8 cellular contexts compared by ENCODE assay signal in genomic region chr7:1532456-1533254, GRCh38. TPM values are rescaled to one million over a fixed set of nuclear protein-coding genes. Genes with fewer than 3 reads are reported as not detected.
DNase-seq lines count a peak whose midpoint lies in the region; TF ChIP-seq lines count a peak whose summit lies in the region.

No MANE protein-coding gene starts in this region.

- H3K27ac Mint-ChIP-seq in HFFc6, result peak overlapping the region; percentile 97

- peaks cover 20% of the 10 kb centered on the region for H3K79me2 ChIP-seq in ACC112 (ENCODE audit: control insufficient read depth, insufficient read depth, low read length, unreplicated experiment)

- H3K27me3 ChIP-seq in ACC112 (ENCODE audit: insufficient read depth, low read length), result no peaks in the 10 kb centered on the region

- H3K9me3 Mint-ChIP-seq in HFFc6, result no peaks in the 10 kb centered on the region

- DNase-seq in HFFc6, result peak; percentile 89
- peak; percentile 58 for DNase-seq in T1000 (lab: John Stamatoyannopoulos, UW)
- DNase-seq in brain pericyte (ENCODE audit: low read depth, low spot score), result peak; percentile 65
- peak; percentile 82 for DNase-seq in islet precursor cell
- DNase-seq in stimulated activated CD4-positive, alpha-beta T cell treated with anti-CD3 and anti-CD28 coated beads, Interleukin-12 subunit alpha, Interleukin-12 subunit beta, amount 100 ng/mL, for 24 hours (ENCODE audit: low read depth in 2 of 2), result peak; percentile 30 to 54
- DNase-seq in NCI-H2171 (lab: John Stamatoyannopoulos, UW), result no peak
- DNase-seq in NCI-H128 (lab: John Stamatoyannopoulos, UW; ENCODE audit: unreplicated experiment), result no peak

- peaks cover 43% of the 10 kb centered on the region for H3K4me1 Mint-ChIP-seq in HFFc6 (ENCODE audit: low read depth)

- peak overlapping the region; percentile 75 for H3K4me3 ChIP-seq in ACC112 (ENCODE audit: low read depth, low read length)

- peaks cover 42% of the 10 kb centered on the region for H3K4me1 ChIP-seq in ACC112 (ENCODE audit: control insufficient read depth, insufficient read depth, low read length, unreplicated experiment)

- H3K4me3 Mint-ChIP-seq in HFFc6, result peak overlapping the region; percentile 91

- H3K27ac ChIP-seq in ACC112 (ENCODE audit: low read depth, low read length), result peak overlapping the region; percentile 97

- no peaks in the 10 kb centered on the region for H3K36me3 ChIP-seq in ACC112 (ENCODE audit: insufficient read depth, low read length)

- peak overlapping the region; percentile 3 for H2AFZ ChIP-seq in ACC112 (ENCODE audit: low read length, unreplicated experiment)

- TF ChIP-seq CTCF in HFFc6 (IDR thresholded peaks at IDR 0.05), result no peak

- H3K36me3 Mint-ChIP-seq in HFFc6 (ENCODE audit: low read depth), result no peaks in the 10 kb centered on the region

- H3K27me3 Mint-ChIP-seq in HFFc6 (ENCODE audit: insufficient read depth), result peaks cover 18% of the 10 kb centered on the region

RNA-seq across cellular contexts. Expression of gene MAFK, which starts 2.2 kb away (rescaled TPM):
- 10 to 100 TPM; 29.8 to 43.7 (median 31.5) TPM for total RNA-seq in HFFc6 (2021; fragmentation: NEBNext Ultra II Directional; extraction: Animal tissue kit (Norgen Biotek cat#: 25700))

RNA-seq across cellular contexts. Expression of gene TMEM184A, which starts 23.4 kb away (rescaled TPM):
- total RNA-seq in HFFc6 (2021; fragmentation: NEBNext Ultra II Directional; extraction: Animal tissue kit (Norgen Biotek cat#: 25700)), result 1 to 10 TPM in 5 of 6 experiments, under 1 TPM in 1; 0.79 to 2.0 (median 1.5) TPM

RNA-seq across cellular contexts. Expression of gene INTS1, which starts 28.5 kb away (rescaled TPM):
- total RNA-seq in HFFc6 (2021; fragmentation: NEBNext Ultra II Directional; extraction: Animal tissue kit (Norgen Biotek cat#: 25700)), result 100 to 1,000 TPM in 1 of 6 experiments, 10 to 100 TPM in 5; 84.0 to 104 (median 89.5) TPM

RNA-seq across cellular contexts. Expression of gene PSMG3, which starts 37.2 kb away (rescaled TPM):
- total RNA-seq in HFFc6 (2021; fragmentation: NEBNext Ultra II Directional; extraction: Animal tissue kit (Norgen Biotek cat#: 25700)), result 10 to 100 TPM; 25.6 to 31.0 (median 28.2) TPM

Comparison
In these comparisons a context has a peak if more than half of its experiments do, and no peak if none do; other contexts are left out.
1. DNase-seq: peak in HFFc6 (single experiment), T1000 (single experiment), brain pericyte (single experiment), islet precursor cell (single experiment) and stimulated activated CD4-positive, alpha-beta T cell treated with anti-CD3 and anti-CD28 coated beads, Interleukin-12 subunit alpha, Interleukin-12 subunit beta, amount 100 ng/mL, for 24 hours (2 of 2); none in NCI-H2171 (single experiment) and NCI-H128 (single experiment).